8 cellular contexts compared by ENCODE assay signal in genomic region chr1:172429324-172430127, GRCh38. TPM values are rescaled to one million over a fixed set of nuclear protein-coding genes. Genes with fewer than 3 reads are reported as not detected.
DNase-seq lines count a peak whose midpoint lies in the region; ATAC-seq, FAIRE-seq and TF ChIP-seq lines count a peak whose summit lies in the region.

No MANE protein-coding gene starts in this region.

- no peaks in the 10 kb centered on the region for H3K36me3 Mint-ChIP-seq in activated T-cell treated with anti-CD3 and anti-CD28 coated beads, Interleukin-2, amount 50 U/mL, for 72 hours (ENCODE audit: insufficient read depth in 2 of 2)

- no peak for FAIRE-seq in D721Med (lab: Jason Lieb, UNC)

- DNase-seq in D721Med (ENCODE audit: insufficient read length, low spot score): no peak
- DNase-seq in HFF-Myc (ENCODE audit: extremely low read depth, low read depth): peak; percentile 52
- peak; percentile 42 for DNase-seq in NCI-H774 (lab: John Stamatoyannopoulos, UW)
- peak; percentile 31 to 41 for DNase-seq in activated T-cell treated with anti-CD3 and anti-CD28 coated beads, Interleukin-2, amount 50 U/mL, for 72 hours
- DNase-seq in glomerular visceral epithelial cell (ENCODE audit: extremely low spot score): peak; percentile 64
- DNase-seq in putamen (ENCODE audit: low spot score): peak; percentile 46

- H3K9me3 Mint-ChIP-seq in activated T-cell treated with anti-CD3 and anti-CD28 coated beads, Interleukin-2, amount 50 U/mL, for 72 hours: peaks cover 0 to 2% of the 10 kb centered on the region in 2 donors

- H3K27ac Mint-ChIP-seq in activated T-cell treated with anti-CD3 and anti-CD28 coated beads, Interleukin-2, amount 50 U/mL, for 72 hours: no peak overlapping the region

- no peak overlapping the region for H3K4me3 Mint-ChIP-seq in activated T-cell treated with anti-CD3 and anti-CD28 coated beads, Interleukin-2, amount 50 U/mL, for 72 hours

- H3K4me3 ChIP-seq in HFF-Myc (replicated peaks; ENCODE audit: low read depth, low read length): no peak overlapping the region

- peak; percentile 60 to 66 for ATAC-seq in activated T-cell treated with anti-CD3 and anti-CD28 coated beads, Interleukin-2, amount 50 U/mL, for 72 hours (replicated peaks in 1 of 2)
- ATAC-seq in HG03432 (IDR thresholded peaks at IDR 0.05; ENCODE audit: unreplicated experiment) (no peak), GM18498 (IDR thresholded peaks at IDR 0.05; ENCODE audit: unreplicated experiment) (no peak)

- no peaks in the 10 kb centered on the region for H3K27me3 Mint-ChIP-seq in activated T-cell treated with anti-CD3 and anti-CD28 coated beads, Interleukin-2, amount 50 U/mL, for 72 hours (ENCODE audit: low read depth)

- peaks cover 42% of the 10 kb centered on the region for H3K4me1 Mint-ChIP-seq in activated T-cell treated with anti-CD3 and anti-CD28 coated beads, Interleukin-2, amount 50 U/mL, for 72 hours (ENCODE audit: low read depth)

- peak; percentile 55 for TF ChIP-seq CTCF in D721Med (IDR thresholded peaks at IDR 0.05; ENCODE audit: insufficient read depth, missing control alignments)
- TF ChIP-seq CTCF in HFF-Myc (IDR thresholded peaks at IDR 0.05; ENCODE audit: low read depth, low read length, missing control alignments): peak; percentile 74

RNA-seq across cellular contexts. Expression of gene C1orf105, which starts 9.0 kb away (rescaled TPM):
- total RNA-seq in activated T-cell treated with anti-CD3 and anti-CD28 coated beads, Interleukin-2, amount 50 U/mL, for 72 hours: not detected

RNA-seq across cellular contexts. Expression of gene PIGC, which starts 14.3 kb away (rescaled TPM):
- 10 to 100 TPM; 31.4 to 32.7 TPM for total RNA-seq in activated T-cell treated with anti-CD3 and anti-CD28 coated beads, Interleukin-2, amount 50 U/mL, for 72 hours

Comparison
In these comparisons a context has a peak if more than half of its experiments do, and no peak if none do; other contexts are left out.
1. ATAC-seq: peak in activated T-cell treated with anti-CD3 and anti-CD28 coated beads, Interleukin-2, amount 50 U/mL, for 72 hours (2 of 2); none in HG03432 (single experiment) and GM18498 (single experiment).